In genomic region chr19:18416778-18417249, GRCh38 we compare ENCODE assay signal across 1 cellular context.
TF ChIP-seq lines count a peak whose summit lies in the region.

No MANE protein-coding gene starts in this region.

TF ChIP-seq in HEK293, 187 proteins besides CTCF, POLR2A, EP300 and RAD21 (continued from another document and continues in another):
- no peak for TF ChIP-seq PRDM10 (tag by site-specific recombination; IDR thresholded peaks at IDR 0.05)
- no peak for TF ChIP-seq ZNF521 (tag by site-specific recombination; IDR thresholded peaks at IDR 0.05)
- TF ChIP-seq ZNF544 (tag by site-specific recombination; IDR thresholded peaks at IDR 0.05) = no peak
- no peak for TF ChIP-seq HOXA7 (CRISPR knock-in tag; IDR thresholded peaks at IDR 0.05; ENCODE audit: borderline replicate concordance)
- no peak for TF ChIP-seq ZNF670 (tag by site-specific recombination; IDR thresholded peaks at IDR 0.05; ENCODE audit: low read depth)
- no peak for TF ChIP-seq HOXD13 (CRISPR knock-in tag; IDR thresholded peaks at IDR 0.05; ENCODE audit: borderline replicate concordance)
- TF ChIP-seq WT1 (tag by site-specific recombination; IDR thresholded peaks at IDR 0.05) = peak; percentile 86
- TF ChIP-seq MZF1 (tag by site-specific recombination; IDR thresholded peaks at IDR 0.05; ENCODE audit: borderline replicate concordance) = no peak
- 0 out of 2 replicates have a peak, but pooled peaks have one; percentile 1 for TF ChIP-seq ZBTB20 (tag by site-specific recombination; IDR thresholded peaks at IDR 0.05)
- TF ChIP-seq ZNF513 (tag by site-specific recombination; IDR thresholded peaks at IDR 0.05) = no peak
- no peak for TF ChIP-seq ZNF169 (tag by site-specific recombination; IDR thresholded peaks at IDR 0.05)
- TF ChIP-seq ZNF830 (tag by site-specific recombination; IDR thresholded peaks at IDR 0.05; ENCODE audit: low read depth) = no peak
- no peak for TF ChIP-seq ELK4 (IDR thresholded peaks at IDR 0.05; ENCODE audit: borderline replicate concordance, low read depth, low read length)
- TF ChIP-seq ZNF654 (tag by site-specific recombination; IDR thresholded peaks at IDR 0.05; ENCODE audit: low read depth) = no peak
- TF ChIP-seq MYNN (tag by site-specific recombination; IDR thresholded peaks at IDR 0.05; ENCODE audit: borderline replicate concordance) = no peak; the same call in 1 of the 2 replicates
- TF ChIP-seq ZNF311 (tag by site-specific recombination; IDR thresholded peaks at IDR 0.05; ENCODE audit: borderline replicate concordance) = no peak
- peak; percentile 11; the same call in 1 of the 2 replicates for TF ChIP-seq ZNF423 (tag by site-specific recombination; IDR thresholded peaks at IDR 0.05)
- TF ChIP-seq ZNF398 (tag by site-specific recombination; IDR thresholded peaks at IDR 0.05) = peak; percentile 96
- no peak for TF ChIP-seq ZFP3 (tag by site-specific recombination; IDR thresholded peaks at IDR 0.05; ENCODE audit: low read depth)
- no peak for TF ChIP-seq ZNF112 (tag by site-specific recombination; IDR thresholded peaks at IDR 0.05)
- peak; percentile 86 for TF ChIP-seq ZBTB26 (tag by site-specific recombination; optimal IDR thresholded peaks at IDR 0.05)
- TF ChIP-seq ZNF639 (tag by site-specific recombination; IDR thresholded peaks at IDR 0.05) = no peak
- TF ChIP-seq GLIS2 (tag by site-specific recombination; IDR thresholded peaks at IDR 0.05) = peak; percentile 55; the same call in 1 of the 2 replicates
- no peak for TF ChIP-seq ZNF777 (tag by site-specific recombination; IDR thresholded peaks at IDR 0.05; ENCODE audit: borderline replicate concordance)
- TF ChIP-seq HIC1 (tag by site-specific recombination; IDR thresholded peaks at IDR 0.05) = peak; percentile 13; the same call in 1 of the 2 replicates
- peak; percentile 74; the same call in 1 of the 2 replicates for TF ChIP-seq ZBTB17 (tag by site-specific recombination; IDR thresholded peaks at IDR 0.05)
- TF ChIP-seq OVOL3 (tag by site-specific recombination; IDR thresholded peaks at IDR 0.05) = no peak; the same call in 1 of the 2 replicates
- TF ChIP-seq ZBTB1 (tag by site-specific recombination; IDR thresholded peaks at IDR 0.05) = no peak
- TF ChIP-seq ZSCAN23 (tag by site-specific recombination; IDR thresholded peaks at IDR 0.05) = no peak; the same call in 1 of the 2 replicates
- no peak for TF ChIP-seq TSHZ1 (tag by site-specific recombination; IDR thresholded peaks at IDR 0.05; ENCODE audit: borderline replicate concordance)
- TF ChIP-seq ZNF664 (tag by site-specific recombination; IDR thresholded peaks at IDR 0.05) = no peak
- no peak for TF ChIP-seq ZNF76 (tag by site-specific recombination; IDR thresholded peaks at IDR 0.05; ENCODE audit: borderline replicate concordance, low read depth)
- TF ChIP-seq ZSCAN30 (tag by site-specific recombination; IDR thresholded peaks at IDR 0.05) = no peak
- no peak for TF ChIP-seq HOXC10 (CRISPR knock-in tag; IDR thresholded peaks at IDR 0.05)
- TF ChIP-seq ZNF26 (tag by site-specific recombination; IDR thresholded peaks at IDR 0.05) = no peak
- TF ChIP-seq ZNF677 (tag by site-specific recombination; IDR thresholded peaks at IDR 0.05) = no peak
- no peak for TF ChIP-seq ZNF768 (tag by site-specific recombination; IDR thresholded peaks at IDR 0.05)
- TF ChIP-seq SCRT2 (tag by site-specific recombination; IDR thresholded peaks at IDR 0.05) = no peak
- no peak for TF ChIP-seq ZNF211 (tag by site-specific recombination; IDR thresholded peaks at IDR 0.05; ENCODE audit: low read depth)
- peak; percentile 97 for TF ChIP-seq EGR2 (tag by site-specific recombination; IDR thresholded peaks at IDR 0.05; ENCODE audit: low read depth)
- no peak for TF ChIP-seq ZNF202 (tag by site-specific recombination; IDR thresholded peaks at IDR 0.05; ENCODE audit: borderline replicate concordance)
- TF ChIP-seq ZNF555 (tag by site-specific recombination; conservative IDR thresholded peaks at IDR 0.05) = no peak
- TF ChIP-seq REPIN1 (tag by site-specific recombination; IDR thresholded peaks at IDR 0.05; ENCODE audit: low read depth) = 0 out of 2 replicates have a peak, but pooled peaks have one; percentile 14
- no peak for TF ChIP-seq SALL2 (tag by site-specific recombination; IDR thresholded peaks at IDR 0.05; ENCODE audit: borderline replicate concordance)
